In the genomic region with DNA sequence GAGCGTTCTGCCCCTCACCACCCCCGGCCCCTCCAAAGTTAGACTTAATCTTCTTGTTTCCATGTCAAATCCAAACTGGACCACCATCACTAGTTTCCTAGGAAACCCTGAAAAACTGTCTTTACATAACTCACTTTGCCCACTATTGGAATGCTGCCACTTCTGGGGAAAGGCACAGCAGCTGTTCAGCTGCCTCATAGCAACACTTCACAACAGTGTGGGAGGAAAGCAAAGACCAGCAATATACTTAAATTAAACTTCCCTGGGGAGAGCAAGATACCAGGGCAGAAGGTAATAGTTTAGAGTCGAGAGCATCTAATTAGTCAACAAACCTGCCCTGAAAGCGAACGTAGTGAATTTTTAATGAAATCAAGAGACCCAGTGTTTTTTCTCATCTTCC, we compare ENCODE assay signal across 11 cellular contexts.
DNase-seq lines count a peak whose midpoint lies in the region; ATAC-seq and TF ChIP-seq lines count a peak whose summit lies in the region.
"Had no signal": no experiment of that assay in that cellular context is flagged by ENCODE, and none has a peak within 500 bp of the region (broad histone marks: within the 10 kb centered on the region; RNA-seq: fewer than 3 reads in every experiment).

No MANE protein-coding gene starts in this region.

- CTCF ChIA-PET in SK-N-SH (lab: Yijun Ruan, JAX): interaction anchor here (0.9 to 1.7 kb wide), 5 partner anchors 26 to 1096 kb away, joined by 3 to 5 read pairs (median 3); no protein-coding TSS in a partner anchor

- H3K9ac ChIP-seq in SK-N-SH: no peak overlapping the region

- H3K27ac ChIP-seq in SK-N-SH (ENCODE audit: low read depth in 2 of 2, low read length in 1 of 2): no peak overlapping the region
- no peak overlapping the region for H3K27ac ChIP-seq in upper lobe of left lung
- H3K27ac ChIP-seq: psoas muscle had no signal

- H3K4me2 ChIP-seq in SK-N-SH: no peak overlapping the region

- no peaks in the 10 kb centered on the region for H3F3A ChIP-seq in SK-N-SH (replicated peaks; ENCODE audit: insufficient read depth)

- no peaks in the 10 kb centered on the region for H3K79me2 ChIP-seq in SK-N-SH (ENCODE audit: insufficient read depth)

- no peak overlapping the region for H2AFZ ChIP-seq in SK-N-SH (ENCODE audit: low read depth)

- H4K20me1 ChIP-seq in SK-N-SH (ENCODE audit: insufficient read depth): no peaks in the 10 kb centered on the region

- TF ChIP-seq RAD21 in SK-N-SH (IDR thresholded peaks at IDR 0.05; ENCODE audit: low read length): no peak

- TF ChIP-seq POLR2A in upper lobe of left lung (IDR thresholded peaks at IDR 0.05): no peak

- H3K9me2 ChIP-seq in SK-N-SH: no peaks in the 10 kb centered on the region

- no peaks in the 10 kb centered on the region for H3K9me3 ChIP-seq in SK-N-SH
- H3K9me3 ChIP-seq in upper lobe of left lung: no peaks in the 10 kb centered on the region
- H3K9me3 ChIP-seq: psoas muscle had no signal

- no peak for TF ChIP-seq CTCF in SK-N-SH (IDR thresholded peaks at IDR 0.05)
- TF ChIP-seq CTCF in upper lobe of left lung (IDR thresholded peaks at IDR 0.05): no peak

- H3K27me3 ChIP-seq in SK-N-SH (ENCODE audit: insufficient read depth): no peaks in the 10 kb centered on the region
- H3K27me3 ChIP-seq in upper lobe of left lung: no peaks in the 10 kb centered on the region

- H3K36me3 ChIP-seq in SK-N-SH (replicated peaks in 1 of 2; ENCODE audit: control insufficient read depth in 1 of 2, insufficient read depth in 2 of 2, low read length in 1 of 2) (no peaks in the 10 kb centered on the region), upper lobe of left lung (no peaks in the 10 kb centered on the region)

- ATAC-seq in SK-N-SH treated with all-trans-retinoic acid at 6 μM for 48 hours: no peak
- ATAC-seq in GM21526 (IDR thresholded peaks at IDR 0.05; ENCODE audit: low FRiP score, unreplicated experiment): no peak
- ATAC-seq in upper lobe of left lung (ENCODE audit: low FRiP score in 2 of 2): no peak
- no peak for ATAC-seq in GM18520 (IDR thresholded peaks at IDR 0.05; ENCODE audit: unreplicated experiment)
- ATAC-seq: activated CD8-positive, alpha-beta T cell treated with anti-CD3 and anti-CD28 coated beads, Interleukin-2, amount 10 ng/mL, durations not matched to agents 7 days and 5 days had no signal

- 64% methylated on average over 5 of the region's 5 CpGs for WGBS in SK-N-SH (ENCODE audit: low lambda C conversion rate)
- 74 to 75% methylated on average over 5 of the region's 5 CpGs for WGBS in upper lobe of left lung, 2 donors

- peaks cover 0 to 3% of the 10 kb centered on the region in 2 experiments; a peak in 1 of 4 replicates for H3K4me1 ChIP-seq in SK-N-SH (ENCODE audit: control insufficient read depth in 1 of 2, insufficient read depth in 2 of 2, low read depth in 1 of 2, low read length in 1 of 2)
- H3K4me1 ChIP-seq in upper lobe of left lung: peaks cover 0 to 5% (median 2%) of the 10 kb centered on the region in 4 donors

- intact Hi-C loops in head of caudate nucleus (cut with DNase I): loop anchor here (5.0 to 10.0 kb wide), 2 partner anchors 454 to 1017 kb away; a partner anchor contains a TSS

- POLR2A ChIA-PET in SK-N-SH (lab: Yijun Ruan, JAX): no interaction called here

- TF ChIP-seq EP300 in SK-N-SH (IDR thresholded peaks at IDR 0.05; ENCODE audit: borderline replicate concordance in 1 of 2, low read depth in 1 of 2, low read length in 1 of 2) (no peak), upper lobe of left lung (IDR thresholded peaks at IDR 0.05) (no peak)

- H3K4me3 ChIP-seq in SK-N-SH (ENCODE audit: low read depth in 2 of 2, low read length in 1 of 2) (no peak overlapping the region), upper lobe of left lung (no peak overlapping the region)

- DNase-seq in SK-N-SH (no peak), RPMI7951 (ENCODE audit: low read depth) (peak; percentile 71), head of caudate nucleus (peak in 28 of 42 donors; percentile 2 to 72 (median 34)), stromal cell of bone marrow (ENCODE audit: low read depth) (peak; percentile 23), upper lobe of left lung (no peak)
- DNase-seq: activated CD8-positive, alpha-beta T cell treated with anti-CD3 and anti-CD28 coated beads, Interleukin-2, amount 10 ng/mL, durations not matched to agents 7 days and 5 days; activated effector memory CD4-positive, alpha-beta T cell treated with anti-CD3 and anti-CD28 coated beads, Interleukin-2, amount 50 U/mL, for 16 hours had no signal

TF ChIP-seq in SK-N-SH treated with all-trans-retinoic acid at 6 μM for 48 hours, 23 proteins besides CTCF, POLR2A, EP300 and RAD21:
- TF ChIP-seq RARB (CRISPR knock-in tag; IDR thresholded peaks at IDR 0.05) (no peak), ISL1 (CRISPR knock-in tag; IDR thresholded peaks at IDR 0.05) (peak; percentile 13; the same call in 1 of the 2 replicates)

TF ChIP-seq in SK-N-SH, 30 proteins besides CTCF, POLR2A, EP300 and RAD21:
- TF ChIP-seq TCF12 (IDR thresholded peaks at IDR 0.05) (no peak), SMC3 (IDR thresholded peaks at IDR 0.05; ENCODE audit: low read depth, low read length) (no peak), EZH2phosphoT487 (IDR thresholded peaks at IDR 0.05; ENCODE audit: borderline replicate concordance, low read depth) (no peak), NRF1 (IDR thresholded peaks at IDR 0.05; ENCODE audit: low read depth, low read length) (no peak), MEF2A (IDR thresholded peaks at IDR 0.05; ENCODE audit: borderline replicate concordance, low read depth) (no peak), NFIC (IDR thresholded peaks at IDR 0.05; ENCODE audit: borderline replicate concordance) (no peak), RXRA (IDR thresholded peaks at IDR 0.05; ENCODE audit: borderline replicate concordance, low read depth) (no peak), RCOR1 (IDR thresholded peaks at IDR 0.05; ENCODE audit: low read length) (no peak), YY1 (IDR thresholded peaks at IDR 0.05; ENCODE audit: low read depth) (no peak)
- TF ChIP-seq, protein P1, sequence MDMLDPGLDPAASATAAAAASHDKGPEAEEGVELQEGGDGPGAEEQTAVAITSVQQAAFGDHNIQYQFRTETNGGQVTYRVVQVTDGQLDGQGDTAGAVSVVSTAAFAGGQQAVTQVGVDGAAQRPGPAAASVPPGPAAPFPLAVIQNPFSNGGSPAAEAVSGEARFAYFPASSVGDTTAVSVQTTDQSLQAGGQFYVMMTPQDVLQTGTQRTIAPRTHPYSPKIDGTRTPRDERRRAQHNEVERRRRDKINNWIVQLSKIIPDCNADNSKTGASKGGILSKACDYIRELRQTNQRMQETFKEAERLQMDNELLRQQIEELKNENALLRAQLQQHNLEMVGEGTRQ (IDR thresholded peaks at IDR 0.05; ENCODE audit: borderline replicate concordance, low read depth, low read length): no peak

Comparison
In these comparisons a context has a peak if more than half of its experiments do, and no peak if none do; other contexts are left out.
1. DNase-seq: peak in RPMI7951 (single experiment), head of caudate nucleus (28 of 42) and stromal cell of bone marrow (single experiment); none in SK-N-SH (single experiment) and upper lobe of left lung (0 of 2).